In the genomic region with DNA sequence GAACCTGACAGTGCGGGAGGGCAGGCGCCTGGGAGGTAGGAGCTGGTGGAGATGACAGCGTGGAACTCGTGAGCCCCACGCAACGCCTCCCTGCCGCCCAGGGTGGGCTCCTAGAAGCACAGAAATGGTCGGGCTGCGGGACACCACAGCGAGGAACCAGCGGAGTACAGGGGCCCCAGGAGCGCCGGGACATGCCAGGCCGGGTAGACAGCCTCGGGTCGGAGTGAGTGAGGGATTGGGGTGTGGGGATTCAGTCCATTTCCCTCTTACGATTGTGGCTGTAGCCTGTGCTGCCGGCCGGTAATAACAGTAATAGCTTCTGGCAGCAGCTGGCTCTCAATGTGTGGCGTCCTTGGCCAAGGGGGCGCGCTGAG, we compare ENCODE assay signal across 10 cellular contexts. TPM values are rescaled to one million over a fixed set of nuclear protein-coding genes. Genes with fewer than 3 reads are reported as not detected.
DNase-seq lines count a peak whose midpoint lies in the region; ATAC-seq, FAIRE-seq and TF ChIP-seq lines count a peak whose summit lies in the region.
"Not testable (repeated sequence)": the region's sequence is repeated elsewhere in the genome, so short reads cannot be mapped to it uniquely, and the experiment has no call there.
"Had no signal": no experiment of that assay in that cellular context is flagged by ENCODE, and none has a peak within 500 bp of the region (broad histone marks: within the 10 kb centered on the region; RNA-seq: fewer than 3 reads in every experiment).

No MANE protein-coding gene starts in this region.

- in situ Hi-C loops in K562 (cut with MboI): not testable (repeated sequence)

- H3K36me3 Mint-ChIP-seq in activated CD4-positive, alpha-beta memory T cell treated with anti-CD3 and anti-CD28 coated beads, Interleukin-2, amount 10 ng/mL, durations not matched to agents 7 days and 5 days (ENCODE audit: low read depth); stimulated activated naive CD8-positive, alpha-beta T cell treated with anti-CD3 and anti-CD28 coated beads, Interleukin-15, Interleukin-2, amounts not matched to agents 100 ng/mL and 50 ng/mL, for 24 hours (ENCODE audit: low read depth): not testable (repeated sequence)

- H3K4me3 ChIP-seq in AG04449 (ENCODE audit: low read depth, low read length) (peak overlapping the region; percentile 58; the same call in 1 of the 2 replicates), HUES48 (ENCODE audit: low read depth, low read length) (peak overlapping the region; percentile 52; the same call in 1 of the 2 replicates), iPS-20b (ENCODE audit: low read length) (peak overlapping the region; percentile 64; the same call in 1 of the 2 replicates), osteoblast (ENCODE audit: insufficient read depth, low read length) (peak overlapping the region; percentile 75)
- H3K4me3 ChIP-seq in K562: not testable (repeated sequence)

- not testable (repeated sequence) for ATAC-seq in K562
- peak; percentile 5 for ATAC-seq in esophagus mucosa

- H3K9me1 ChIP-seq in K562 (ENCODE audit: control insufficient read depth, insufficient read depth, low read length): not testable (repeated sequence)

- not testable (repeated sequence) for H4K20me1 ChIP-seq in K562 (replicated peaks; ENCODE audit: control insufficient read depth, insufficient read depth, low read length); osteoblast (ENCODE audit: insufficient read depth, low read length)

- not testable (repeated sequence) for H3K9me3 Mint-ChIP-seq in activated CD4-positive, alpha-beta memory T cell treated with anti-CD3 and anti-CD28 coated beads, Interleukin-2, amount 10 ng/mL, durations not matched to agents 7 days and 5 days; stimulated activated naive CD8-positive, alpha-beta T cell treated with anti-CD3 and anti-CD28 coated beads, Interleukin-15, Interleukin-2, amounts not matched to agents 100 ng/mL and 50 ng/mL, for 24 hours

- not testable (repeated sequence) for TF ChIP-seq CTCF in AG04449 (IDR thresholded peaks at IDR 0.05; ENCODE audit: insufficient read depth, low read length, missing control alignments); K562 (IDR thresholded peaks at IDR 0.05 in 2 of 3, conservative IDR thresholded peaks at IDR 0.05 in 1 of 3; ENCODE audit: insufficient read depth in 2 of 3, low read depth in 1 of 3, low read length in 3 of 3); osteoblast (IDR thresholded peaks at IDR 0.05; ENCODE audit: extremely low read depth, low read depth, low read length)

- H3K36me3 ChIP-seq in HUES48 (ENCODE audit: control insufficient read depth, insufficient read depth, low read length); K562 (ENCODE audit: control insufficient read depth, insufficient read depth, low read length); iPS-20b (ENCODE audit: insufficient read depth, low read depth, low read length); osteoblast (ENCODE audit: insufficient read depth, low read length): not testable (repeated sequence)

- DNase-seq in AG04449 (ENCODE audit: low read depth, low spot score); activated CD4-positive, alpha-beta memory T cell treated with anti-CD3 and anti-CD28 coated beads, Interleukin-2, amount 10 ng/mL, durations not matched to agents 7 days and 5 days; K562 (ENCODE audit: extremely low read depth in 1 of 4, low spot score in 3 of 4): not testable (repeated sequence)
- DNase-seq in osteoblast (ENCODE audit: insufficient read length, low spot score, missing footprints): peak; percentile 43

- H2AFZ ChIP-seq in K562 (ENCODE audit: low read depth, low read length): not testable (repeated sequence)
- H2AFZ ChIP-seq in osteoblast (ENCODE audit: low read length): peak overlapping the region; percentile 89

- H3K4me1 Mint-ChIP-seq in activated CD4-positive, alpha-beta memory T cell treated with anti-CD3 and anti-CD28 coated beads, Interleukin-2, amount 10 ng/mL, durations not matched to agents 7 days and 5 days: peaks cover 37% of the 10 kb centered on the region
- peaks cover 20% of the 10 kb centered on the region for H3K4me1 Mint-ChIP-seq in stimulated activated naive CD8-positive, alpha-beta T cell treated with anti-CD3 and anti-CD28 coated beads, Interleukin-15, Interleukin-2, amounts not matched to agents 100 ng/mL and 50 ng/mL, for 24 hours (ENCODE audit: low read depth)

- POLR2A ChIA-PET in AG04449 (lab: Yijun Ruan, JAX); activated CD4-positive, alpha-beta memory T cell treated with anti-CD3 and anti-CD28 coated beads, Interleukin-2, amount 10 ng/mL, durations not matched to agents 7 days and 5 days (lab: Charles Lee); K562 (lab: Yijun Ruan, JAX): not testable (repeated sequence)

- H3K27me3 Mint-ChIP-seq in activated CD4-positive, alpha-beta memory T cell treated with anti-CD3 and anti-CD28 coated beads, Interleukin-2, amount 10 ng/mL, durations not matched to agents 7 days and 5 days: peaks cover 25% of the 10 kb centered on the region
- H3K27me3 Mint-ChIP-seq in stimulated activated naive CD8-positive, alpha-beta T cell treated with anti-CD3 and anti-CD28 coated beads, Interleukin-15, Interleukin-2, amounts not matched to agents 100 ng/mL and 50 ng/mL, for 24 hours: peaks cover 48% of the 10 kb centered on the region

- CTCF ChIA-PET in AG04449 (lab: Yijun Ruan, JAX) (interaction anchor here (1.6 to 6.6 kb wide), 3 partner anchors 10 to 239 kb away, joined by 8 to 90 read pairs (median 11); partner anchors contain the start of gene EXOC3L1), K562 (lab: Yijun Ruan, JAX; ENCODE audit: low intra/inter-chr PET ratio) (interaction anchor here (0.6 kb wide), 1 partner anchor 224 kb away, joined by 3 read pairs; no protein-coding TSS in a partner anchor)
- CTCF ChIA-PET in activated CD4-positive, alpha-beta memory T cell treated with anti-CD3 and anti-CD28 coated beads, Interleukin-2, amount 10 ng/mL, durations not matched to agents 7 days and 5 days (lab: Charles Lee): interaction anchor here (1.8 kb wide), 1 partner anchor 69 kb away, joined by 6 read pairs; no protein-coding TSS in a partner anchor

- FAIRE-seq in K562 (lab: Jason Lieb, UNC): not testable (repeated sequence)

- H3K27me3 ChIP-seq in HUES48 (ENCODE audit: control insufficient read depth, insufficient read depth, low read length) (peaks cover 36% of the 10 kb centered on the region), iPS-20b (ENCODE audit: insufficient read depth, low read length) (peaks cover 55% of the 10 kb centered on the region), osteoblast (ENCODE audit: insufficient read depth, low read length) (peaks cover 18% of the 10 kb centered on the region)
- H3K27me3 ChIP-seq in K562 (ENCODE audit: control insufficient read depth in 2 of 2, insufficient read depth in 2 of 2, low read length in 2 of 2): not testable (repeated sequence)

- not testable (repeated sequence) for H3K4me2 ChIP-seq in K562 (ENCODE audit: insufficient read depth, low read length)
- peak overlapping the region; percentile 79 for H3K4me2 ChIP-seq in osteoblast (ENCODE audit: insufficient read depth, low read length)

- not testable (repeated sequence) for TF ChIP-seq RAD21 in K562 (CRISPR knock-in tag; conservative IDR thresholded peaks at IDR 0.05 in 1 of 2, IDR thresholded peaks at IDR 0.05 in 1 of 2)

- H3K9me3 ChIP-seq in HUES48 (ENCODE audit: control insufficient read depth, insufficient read depth, low read length); K562 (replicated peaks; ENCODE audit: control insufficient read depth, insufficient read depth, low read depth, low read length); iPS-20b (ENCODE audit: insufficient read depth, low read depth, low read length); osteoblast (ENCODE audit: low read depth, low read length): not testable (repeated sequence)

- intact Hi-C loops in K562 (cut with micrococcal nuclease): loop anchor here (5.0 kb wide), 2 partner anchors 52 to 153 kb away; no protein-coding TSS in a partner anchor

- H3K4me1 ChIP-seq in HUES48 (ENCODE audit: control insufficient read depth, insufficient read depth, low read length); iPS-20b (ENCODE audit: insufficient read depth, low read length); osteoblast (ENCODE audit: insufficient read depth, low read length): not testable (repeated sequence)
- peaks cover 5 to 11% of the 10 kb centered on the region in 2 experiments; a peak in 1 of 5 replicates for H3K4me1 ChIP-seq in K562 (replicated peaks in 1 of 2; ENCODE audit: control insufficient read depth in 2 of 2, insufficient read depth in 2 of 2, low read length in 2 of 2)

- TF ChIP-seq POLR2A in K562 (conservative IDR thresholded peaks at IDR 0.05): not testable (repeated sequence)

- H3K79me2 ChIP-seq in K562 (ENCODE audit: control insufficient read depth, insufficient read depth, low read length); osteoblast (ENCODE audit: insufficient read depth, low read length): not testable (repeated sequence)

- H3K4me3 Mint-ChIP-seq in activated CD4-positive, alpha-beta memory T cell treated with anti-CD3 and anti-CD28 coated beads, Interleukin-2, amount 10 ng/mL, durations not matched to agents 7 days and 5 days: peak overlapping the region; percentile 83
- H3K4me3 Mint-ChIP-seq in stimulated activated naive CD8-positive, alpha-beta T cell treated with anti-CD3 and anti-CD28 coated beads, Interleukin-15, Interleukin-2, amounts not matched to agents 100 ng/mL and 50 ng/mL, for 24 hours: peak overlapping the region; percentile 83

- H3K27ac ChIP-seq in HUES48 (ENCODE audit: low read depth, low read length); K562 (ENCODE audit: extremely low read depth, low read depth, low read length); iPS-20b (ENCODE audit: low read length); osteoblast (ENCODE audit: low read depth, low read length): not testable (repeated sequence)

- not testable (repeated sequence) for TF ChIP-seq EP300 in K562 (IDR thresholded peaks at IDR 0.05; ENCODE audit: low read length)

- WGBS in K562 (ENCODE audit: insufficient coverage, low coverage, missing lambda C conversion rate): 45% methylated on average over 14 of the region's 22 CpGs

- BruUV-seq in K562 (replicated peaks; lab: Mats Ljungman, UMichigan): not testable (repeated sequence)

- not testable (repeated sequence) for H3K27ac Mint-ChIP-seq in activated CD4-positive, alpha-beta memory T cell treated with anti-CD3 and anti-CD28 coated beads, Interleukin-2, amount 10 ng/mL, durations not matched to agents 7 days and 5 days; stimulated activated naive CD8-positive, alpha-beta T cell treated with anti-CD3 and anti-CD28 coated beads, Interleukin-15, Interleukin-2, amounts not matched to agents 100 ng/mL and 50 ng/mL, for 24 hours

- not testable (repeated sequence) for H3K9ac ChIP-seq in HUES48 (ENCODE audit: low read depth, low read length); K562 (ENCODE audit: insufficient read depth in 1 of 2, low read depth in 2 of 2, low read length in 2 of 2); iPS-20b (ENCODE audit: low read depth, low read length)

RNA-seq across cellular contexts. Expression of gene CES3, which starts 12.3 kb away (rescaled TPM):
- total RNA-seq in activated CD4-positive, alpha-beta memory T cell treated with anti-CD3 and anti-CD28 coated beads, Interleukin-2, amount 10 ng/mL, durations not matched to agents 7 days and 5 days: 1 to 10 TPM; 6.1 to 6.3 TPM
- total RNA-seq in K562 (2011; cell fraction: chromatin; rRNA removed; ENCODE audit: low replicate concordance): 3.7 and 10.0 TPM in 2 replicates
- 6.3 and 12.5 TPM in 2 replicates for total RNA-seq in K562 (2011; cell fraction: nucleolus; rRNA removed)
- 4.3 and 6.3 TPM in 2 replicates for total RNA-seq in K562 (2011; cell fraction: nucleoplasm; rRNA removed)
- total RNA-seq in K562 (2014; rRNA removed) (0.68 and 2.0 TPM in 2 replicates), K562 (2014; rRNA removed; fragmentation: Illumina TruSeq; extraction: Trizol) (0.61 and 0.65 TPM in 2 replicates), K562 (2015; rRNA removed; fragmentation: Illumina TruSeq; extraction: Trizol) (1.0 and 1.7 TPM in 2 replicates), K562 (2021) (2.2 and 2.8 TPM in 2 replicates), esophagus mucosa (1.1 TPM), osteoblast (0.29 TPM in 1 of 2 replicates, not detected in the other)
- polyA plus RNA-seq in K562 (2011; rRNA removed) (0.60 and 4.4 TPM in 2 replicates), K562 (2014; fragmentation: Illumina TruSeq; extraction: Trizol) (0.98 and 1.2 TPM in 2 replicates), K562 (2014; fragmentation: Nextera tagmentation; extraction: Ambion mirVana) (under 1 TPM; 0.06 TPM), K562 (2014; rRNA removed) (1.3 and 3.1 TPM in 2 replicates)
- polyA plus RNA-seq in K562 (2011; cell fraction: cytosol; rRNA removed): 0.57 and 2.3 TPM in 2 replicates
- polyA plus RNA-seq in K562 (2011; cell fraction: nucleus; rRNA removed): 8.2 and 24.8 TPM in 2 replicates
- polyA plus RNA-seq in K562 (2012): 1.2 and 3.3 TPM in 2 replicates
- 1.1 and 2.1 TPM in 2 replicates for polyA minus RNA-seq in K562 (2011; rRNA and poly(A)+ RNA removed)
- polyA minus RNA-seq in K562 (2011; cell fraction: cytosol; rRNA and poly(A)+ RNA removed): 2.2 TPM in 1 of 2 replicates, not detected in the other
- polyA minus RNA-seq in K562 (2011; cell fraction: nucleus; rRNA and poly(A)+ RNA removed): 3.6 and 18.4 TPM in 2 replicates
- total RNA-seq: pulmonary artery endothelial cell had no signal

RNA-seq across cellular contexts. Expression of gene CES2, which starts 13.5 kb away (rescaled TPM):
- total RNA-seq in activated CD4-positive, alpha-beta memory T cell treated with anti-CD3 and anti-CD28 coated beads, Interleukin-2, amount 10 ng/mL, durations not matched to agents 7 days and 5 days: 10 to 100 TPM; 32.9 to 33.5 TPM
- total RNA-seq in K562 (2011; cell fraction: chromatin; rRNA removed; ENCODE audit: low replicate concordance): 47.2 and 114 TPM in 2 replicates
- 82.2 and 90.6 TPM in 2 replicates for total RNA-seq in K562 (2011; cell fraction: nucleolus; rRNA removed)
- total RNA-seq in K562 (2011; cell fraction: nucleoplasm; rRNA removed): 50.4 and 59.2 TPM in 2 replicates
- total RNA-seq in K562 (2014; rRNA removed) (35.0 and 38.1 TPM in 2 replicates), K562 (2014; rRNA removed; fragmentation: Illumina TruSeq; extraction: Trizol) (15.2 and 16.8 TPM in 2 replicates), K562 (2015; rRNA removed; fragmentation: Illumina TruSeq; extraction: Trizol) (23.6 and 24.4 TPM in 2 replicates), K562 (2021) (33.5 and 37.9 TPM in 2 replicates), esophagus mucosa (151 TPM), osteoblast (38.6 and 42.3 TPM in 2 replicates)
- polyA plus RNA-seq in K562 (2011; rRNA removed) (14.0 and 14.1 TPM in 2 replicates), K562 (2014; fragmentation: Illumina TruSeq; extraction: Trizol) (24.9 and 28.4 TPM in 2 replicates), K562 (2014; fragmentation: Nextera tagmentation; extraction: Ambion mirVana) (1 to 10 TPM; 2.2 to 2.4 TPM), K562 (2014; rRNA removed) (27.7 and 28.3 TPM in 2 replicates)
- 14.0 and 32.8 TPM in 2 replicates for polyA plus RNA-seq in K562 (2011; cell fraction: cytosol; rRNA removed)
- 17.8 and 25.2 TPM in 2 replicates for polyA plus RNA-seq in K562 (2011; cell fraction: nucleus; rRNA removed)
- polyA plus RNA-seq in K562 (2012): 22.3 and 36.1 TPM in 2 replicates
- polyA minus RNA-seq in K562 (2011; rRNA and poly(A)+ RNA removed): 11.9 and 18.9 TPM in 2 replicates
- 22.0 and 22.2 TPM in 2 replicates for polyA minus RNA-seq in K562 (2011; cell fraction: cytosol; rRNA and poly(A)+ RNA removed)
- polyA minus RNA-seq in K562 (2011; cell fraction: nucleus; rRNA and poly(A)+ RNA removed): 44.2 and 45.3 TPM in 2 replicates

RNA-seq across cellular contexts. Expression of gene CIAO2B, which starts 14.6 kb away (rescaled TPM):
- total RNA-seq in activated CD4-positive, alpha-beta memory T cell treated with anti-CD3 and anti-CD28 coated beads, Interleukin-2, amount 10 ng/mL, durations not matched to agents 7 days and 5 days: 100 to 1,000 TPM; 116 to 121 TPM
- 10.4 and 40.1 TPM in 2 replicates for total RNA-seq in K562 (2011; cell fraction: chromatin; rRNA removed; ENCODE audit: low replicate concordance)
- total RNA-seq in K562 (2011; cell fraction: nucleolus; rRNA removed): 65.7 and 75.7 TPM in 2 replicates
- total RNA-seq in K562 (2011; cell fraction: nucleoplasm; rRNA removed): 39.2 and 45.6 TPM in 2 replicates
- total RNA-seq in K562 (2014; rRNA removed) (147 and 189 TPM in 2 replicates), K562 (2014; rRNA removed; fragmentation: Illumina TruSeq; extraction: Trizol) (57.6 and 86.8 TPM in 2 replicates), K562 (2015; rRNA removed; fragmentation: Illumina TruSeq; extraction: Trizol) (104 and 111 TPM in 2 replicates), K562 (2021) (99.4 and 104 TPM in 2 replicates), esophagus mucosa (125 TPM), osteoblast (90.8 and 97.4 TPM in 2 replicates)
- polyA plus RNA-seq in K562 (2011; rRNA removed) (146 and 161 TPM in 2 replicates), K562 (2014; fragmentation: Illumina TruSeq; extraction: Trizol) (113 and 154 TPM in 2 replicates), K562 (2014; fragmentation: Nextera tagmentation; extraction: Ambion mirVana) (100 to 1,000 TPM; 104 to 122 TPM), K562 (2014; rRNA removed) (182 and 250 TPM in 2 replicates)
- polyA plus RNA-seq in K562 (2011; cell fraction: cytosol; rRNA removed): 295 and 471 TPM in 2 replicates
- 117 and 133 TPM in 2 replicates for polyA plus RNA-seq in K562 (2011; cell fraction: nucleus; rRNA removed)
- polyA plus RNA-seq in K562 (2012): 198 and 206 TPM in 2 replicates
- polyA minus RNA-seq in K562 (2011; rRNA and poly(A)+ RNA removed): 67.2 and 95.6 TPM in 2 replicates
- 68.9 and 80.4 TPM in 2 replicates for polyA minus RNA-seq in K562 (2011; cell fraction: cytosol; rRNA and poly(A)+ RNA removed)
- 16.6 and 19.4 TPM in 2 replicates for polyA minus RNA-seq in K562 (2011; cell fraction: nucleus; rRNA and poly(A)+ RNA removed)

RNA-seq across cellular contexts. Expression of gene RRAD, which starts 23.5 kb away (rescaled TPM):
- total RNA-seq in activated CD4-positive, alpha-beta memory T cell treated with anti-CD3 and anti-CD28 coated beads, Interleukin-2, amount 10 ng/mL, durations not matched to agents 7 days and 5 days: 1 to 10 TPM; 1.0 to 1.3 TPM
- total RNA-seq in K562 (2011; cell fraction: chromatin; rRNA removed; ENCODE audit: low replicate concordance): not detected in 2 replicates
- 0.79 and 1.2 TPM in 2 replicates for total RNA-seq in K562 (2011; cell fraction: nucleolus; rRNA removed)
- total RNA-seq in K562 (2011; cell fraction: nucleoplasm; rRNA removed): 0.44 TPM in 1 of 2 replicates, not detected in the other
- total RNA-seq in K562 (2014; rRNA removed) (0.09 and 0.12 TPM in 2 replicates), K562 (2014; rRNA removed; fragmentation: Illumina TruSeq; extraction: Trizol) (not detected in 2 replicates), K562 (2015; rRNA removed; fragmentation: Illumina TruSeq; extraction: Trizol) (not detected in 2 replicates), K562 (2021) (0.13 and 0.16 TPM in 2 replicates), esophagus mucosa (59.1 TPM), osteoblast (3.2 and 4.3 TPM in 2 replicates)
- polyA plus RNA-seq in K562 (2011; rRNA removed) (0.05 and 0.20 TPM in 2 replicates), K562 (2014; fragmentation: Illumina TruSeq; extraction: Trizol) (not detected in 2 replicates), K562 (2014; fragmentation: Nextera tagmentation; extraction: Ambion mirVana) (not detected), K562 (2014; rRNA removed) (0.12 TPM in 1 of 2 replicates, not detected in the other)
- 0.28 and 0.65 TPM in 2 replicates for polyA plus RNA-seq in K562 (2011; cell fraction: cytosol; rRNA removed)
- 0.20 and 0.71 TPM in 2 replicates for polyA plus RNA-seq in K562 (2011; cell fraction: nucleus; rRNA removed)
- polyA plus RNA-seq in K562 (2012): 0.12 and 1.1 TPM in 2 replicates
- polyA minus RNA-seq in K562 (2011; rRNA and poly(A)+ RNA removed): 0.14 TPM in 1 of 2 replicates, not detected in the other
- polyA minus RNA-seq in K562 (2011; cell fraction: cytosol; rRNA and poly(A)+ RNA removed): 0.95 TPM in 1 of 2 replicates, not detected in the other
- polyA minus RNA-seq in K562 (2011; cell fraction: nucleus; rRNA and poly(A)+ RNA removed): 0.22 TPM in 1 of 2 replicates, not detected in the other
- total RNA-seq: G401 had no signal

RNA-seq across cellular contexts. Expression of gene CDH16, which starts 30.1 kb away (rescaled TPM):
- total RNA-seq in activated CD4-positive, alpha-beta memory T cell treated with anti-CD3 and anti-CD28 coated beads, Interleukin-2, amount 10 ng/mL, durations not matched to agents 7 days and 5 days: not detected
- not detected in 2 replicates for total RNA-seq in K562 (2011; cell fraction: chromatin; rRNA removed; ENCODE audit: low replicate concordance)
- total RNA-seq in K562 (2011; cell fraction: nucleolus; rRNA removed): not detected in 2 replicates
- not detected in 2 replicates for total RNA-seq in K562 (2011; cell fraction: nucleoplasm; rRNA removed)
- total RNA-seq in K562 (2014; rRNA removed) (not detected in 2 replicates), K562 (2014; rRNA removed; fragmentation: Illumina TruSeq; extraction: Trizol) (not detected in 2 replicates), K562 (2015; rRNA removed; fragmentation: Illumina TruSeq; extraction: Trizol) (not detected in 2 replicates), K562 (2021) (not detected in 2 replicates), esophagus mucosa (5.0 TPM), osteoblast (not detected in 2 replicates)
- polyA plus RNA-seq in K562 (2011; rRNA removed) (not detected in 2 replicates), K562 (2014; fragmentation: Illumina TruSeq; extraction: Trizol) (not detected in 2 replicates), K562 (2014; fragmentation: Nextera tagmentation; extraction: Ambion mirVana) (not detected), K562 (2014; rRNA removed) (not detected in 2 replicates)
- not detected in 2 replicates for polyA plus RNA-seq in K562 (2011; cell fraction: cytosol; rRNA removed)
- polyA plus RNA-seq in K562 (2011; cell fraction: nucleus; rRNA removed): not detected in 2 replicates
- not detected in 2 replicates for polyA plus RNA-seq in K562 (2012)
- polyA minus RNA-seq in K562 (2011; rRNA and poly(A)+ RNA removed): not detected in 2 replicates
- polyA minus RNA-seq in K562 (2011; cell fraction: cytosol; rRNA and poly(A)+ RNA removed): not detected in 2 replicates
- not detected in 2 replicates for polyA minus RNA-seq in K562 (2011; cell fraction: nucleus; rRNA and poly(A)+ RNA removed)
- total RNA-seq: G401, pulmonary artery endothelial cell had no signal
